Comparison of ENCODE assay signal across 1 cellular context in the genomic region with DNA sequence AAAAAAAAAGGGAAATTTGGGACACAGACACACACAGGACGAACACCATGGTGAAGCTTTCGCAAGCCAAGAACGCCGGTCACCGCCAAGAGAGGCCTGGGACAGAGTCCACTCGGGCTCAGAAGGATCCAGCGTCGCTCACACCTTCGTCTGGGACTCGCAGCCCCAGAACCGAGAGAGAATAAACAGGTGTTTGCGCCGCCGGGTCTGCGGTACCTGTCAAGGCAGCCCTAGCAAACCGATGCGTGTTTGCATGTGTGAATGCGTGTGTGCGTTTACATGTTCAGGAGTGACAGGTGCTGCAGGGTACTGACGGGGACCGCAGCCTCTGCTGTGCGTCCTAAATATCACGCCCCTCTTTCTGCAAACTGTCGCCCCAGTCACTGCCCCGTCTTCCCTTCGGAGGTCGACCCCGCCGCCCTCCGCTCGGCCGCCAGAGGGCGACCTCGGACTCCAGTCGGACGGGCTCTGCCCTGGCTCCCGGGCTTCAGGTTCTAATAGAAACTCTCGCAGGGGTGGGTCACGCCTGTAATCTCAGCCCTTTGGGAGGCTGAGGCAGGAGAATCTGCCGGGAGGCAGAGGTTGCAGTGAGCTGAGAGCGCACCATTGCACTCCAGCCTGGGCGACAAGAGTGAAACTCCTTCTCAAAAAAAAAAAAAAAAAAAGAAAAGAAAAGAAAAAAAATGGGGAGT.
A peak's percentile ranks its signal among the peaks of the same experiment; 100 is the strongest.
TF ChIP-seq lines count a peak whose summit lies in the region.

No MANE protein-coding gene starts in this region.

TF ChIP-seq in SK-N-SH, 30 proteins besides CTCF, POLR2A, EP300 and RAD21 (continued from another document):
- TF ChIP-seq MXI1 (IDR thresholded peaks at IDR 0.05; ENCODE audit: low read depth, low read length) = peak; percentile 21; the same call in 1 of the 2 replicates
